8 cellular contexts compared by ENCODE assay signal in the genomic region with DNA sequence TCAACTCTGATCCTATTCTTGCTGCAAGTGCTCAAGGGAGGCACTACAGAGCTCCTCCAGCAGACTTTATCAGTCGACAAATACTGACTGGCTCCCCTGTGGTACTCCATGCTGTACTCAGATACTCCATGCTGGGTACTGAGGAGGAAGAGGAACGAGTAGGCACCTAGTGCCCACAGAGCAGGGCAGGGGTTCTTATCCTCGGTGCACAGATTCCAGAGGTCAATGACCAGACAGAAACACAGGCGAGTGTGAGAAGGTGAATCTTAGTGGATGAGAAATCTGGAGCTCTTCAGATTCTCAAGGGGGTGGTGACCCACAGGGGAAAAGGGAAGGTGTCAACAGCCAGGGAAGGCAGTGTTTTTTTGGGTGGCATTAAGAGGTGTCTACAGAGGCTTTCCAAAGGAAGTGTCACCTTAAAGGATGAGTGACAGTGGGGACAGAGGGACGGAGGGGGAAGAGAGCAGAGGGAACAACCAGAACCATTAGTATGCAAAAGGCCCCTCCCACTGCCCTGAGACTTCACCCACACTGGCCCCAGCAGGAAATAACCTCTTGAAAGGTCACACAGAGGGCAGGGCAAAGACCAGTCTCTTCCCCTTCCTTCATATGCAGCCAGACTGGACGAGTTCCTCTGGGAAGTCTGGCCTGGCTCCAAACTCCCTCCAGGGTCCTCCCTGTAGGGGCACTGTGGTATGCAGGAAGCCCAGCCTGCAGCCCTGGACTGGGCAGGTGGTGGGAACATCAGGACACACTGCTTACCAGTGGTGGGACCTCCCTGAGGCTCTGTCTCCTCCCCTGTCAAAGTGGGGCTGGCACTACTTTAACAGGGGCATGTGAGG. TPM values are rescaled to one million over a fixed set of nuclear protein-coding genes. Genes with fewer than 3 reads are reported as not detected.
A peak's percentile ranks its signal among the peaks of the same experiment; 100 is the strongest.
DNase-seq lines count a peak whose midpoint lies in the region; ATAC-seq and TF ChIP-seq lines count a peak whose summit lies in the region.

No MANE protein-coding gene starts in this region.

- H3K4me1 ChIP-seq in adrenal gland (replicated peaks in 1 of 2) (peaks cover 67 to 92% of the 10 kb centered on the region in 2 donors), mucosa of rectum (ENCODE audit: control insufficient read depth in 2 of 2, insufficient read depth in 2 of 2, low read length in 2 of 2) (peaks cover 63 to 65% of the 10 kb centered on the region in 2 donors)

- no peaks in the 10 kb centered on the region for H3K9me3 ChIP-seq in adrenal gland (replicated peaks in 1 of 3)
- H3K9me3 ChIP-seq in mucosa of rectum (ENCODE audit: control insufficient read depth in 2 of 2, low read length in 2 of 2) = no peaks in the 10 kb centered on the region

- H3K36me3 ChIP-seq in adrenal gland (replicated peaks in 1 of 2) (no peaks in the 10 kb centered on the region), mucosa of rectum (ENCODE audit: control insufficient read depth in 2 of 2, insufficient read depth in 2 of 2, low read length in 2 of 2) (peaks cover 0 to 3% of the 10 kb centered on the region in 2 donors)

- DNase-seq in adrenal gland = peak; percentile 47 to 80 (median 60)
- no peak for DNase-seq in COLO829 (ENCODE audit: low spot score)
- DNase-seq in NCI-H2196 treated with DMSO at 0.1 percent for 48 hours (lab: John Stamatoyannopoulos, UW; ENCODE audit: unreplicated experiment) = no peak
- no peak for DNase-seq in cerebellar nuclear complex (lab: John Stamatoyannopoulos, UW)

- intact Hi-C loops in adrenal gland (cut with DNase I) = no loop called here

- H3K4me3 ChIP-seq in adrenal gland = no peak overlapping the region
- peak overlapping the region in 1 of 2 donors; percentile 55 for H3K4me3 ChIP-seq in mucosa of rectum (ENCODE audit: low read length in 2 of 2)

- no peaks in the 10 kb centered on the region for H3K27me3 ChIP-seq in adrenal gland
- no peaks in the 10 kb centered on the region for H3K27me3 ChIP-seq in mucosa of rectum (ENCODE audit: control insufficient read depth in 2 of 2, insufficient read depth in 2 of 2, low read length in 2 of 2)

- peak overlapping the region; percentile 76 to 97 (median 92) for H3K27ac ChIP-seq in adrenal gland
- H3K27ac ChIP-seq in mucosa of rectum (ENCODE audit: low read depth in 2 of 2, low read length in 2 of 2) = peak overlapping the region; percentile 88 to 93

- no peak for TF ChIP-seq CTCF in adrenal gland (IDR thresholded peaks at IDR 0.05)

- 20 to 35% (median 27%) methylated on average over 4 to 6 of the region's 6 CpGs for WGBS in adrenal gland, 4 donors

- ATAC-seq in GM19023 (IDR thresholded peaks at IDR 0.05; ENCODE audit: unreplicated experiment) (peak; percentile 65), HG03442 (IDR thresholded peaks at IDR 0.05; ENCODE audit: unreplicated experiment) (peak; percentile 52), HG03571 (IDR thresholded peaks at IDR 0.05; ENCODE audit: unreplicated experiment) (no peak)

- H3K9ac ChIP-seq in mucosa of rectum (ENCODE audit: low read depth in 1 of 2, low read length in 2 of 2) = peak overlapping the region; percentile 6 to 18

- TF ChIP-seq POLR2A in adrenal gland (IDR thresholded peaks at IDR 0.05) = no peak

RNA-seq across cellular contexts. Expression of a gene that starts 27.5 kb away (rescaled TPM):
- 10 to 100 TPM; 33.2 to 77.0 (median 65.9) TPM for total RNA-seq in adrenal gland
- 100 to 1,000 TPM in 2 of 3 donors, 10 to 100 TPM in 1; 72.0 to 145 (median 122) TPM for polyA plus RNA-seq in adrenal gland

RNA-seq across cellular contexts. Expression of a gene that starts 30.4 kb away (rescaled TPM):
- total RNA-seq in adrenal gland = 10 to 100 TPM; 17.5 to 47.1 (median 29.0) TPM
- polyA plus RNA-seq in adrenal gland = 100 to 1,000 TPM in 1 of 3 donors, 10 to 100 TPM in 2; 20.8 to 154 (median 71.6) TPM

Comparison
In these comparisons a context has a peak if more than half of its experiments do, and no peak if none do; other contexts are left out.
1. DNase-seq: peak in adrenal gland (7 of 7); none in COLO829 (single experiment), NCI-H2196 treated with DMSO at 0.1 percent for 48 hours (single experiment) and cerebellar nuclear complex (0 of 2).